Comparison of ENCODE assay signal across 12 cellular contexts in genomic region chr16:85054321-85054720, GRCh38. TPM values are rescaled to one million over a fixed set of nuclear protein-coding genes. Genes with fewer than 3 reads are reported as not detected.
"Had no signal": no experiment of that assay in that cellular context is flagged by ENCODE, and none has a peak within 500 bp of the region (broad histone marks: within the 10 kb centered on the region; RNA-seq: fewer than 3 reads in every experiment).

No MANE protein-coding gene starts in this region.

RNA-seq across cellular contexts. Expression of gene CIBAR2, which starts 58.0 kb away (rescaled TPM):
- total RNA-seq: activated naive CD4-positive, alpha-beta T cell treated with anti-CD3 and anti-CD28 coated beads for 36 hours; activated T-cell treated with anti-CD3 and anti-CD28 coated beads, Interleukin-2, amount 50 U/mL, for 72 hours; dermis microvascular lymphatic vessel endothelial cell; liver; mucosa of descending colon; natural killer cell; right atrium auricular region; T-helper 1 cell treated with Interleukin-12 subunit alpha and Interleukin-12 subunit beta and Interleukin-4 antibody, amounts not matched to agents 30 ng/mL and 1 ng/mL, for 36 hours; WTC11 had no signal
- polyA plus RNA-seq: aorta, esophagus, liver, psoas muscle had no signal
